10 cellular contexts compared by ENCODE assay signal in genomic region chr11:117875397-117876048, GRCh38. TPM values are rescaled to one million over a fixed set of nuclear protein-coding genes. Genes with fewer than 3 reads are reported as not detected.
A peak's percentile ranks its signal among the peaks of the same experiment; 100 is the strongest.
DNase-seq lines count a peak whose midpoint lies in the region; TF ChIP-seq lines count a peak whose summit lies in the region.
"Had no signal": no experiment of that assay in that cellular context is flagged by ENCODE, and none has a peak within 500 bp of the region (broad histone marks: within the 10 kb centered on the region; RNA-seq: fewer than 3 reads in every experiment).

No MANE protein-coding gene starts in this region.

- no peak for TF ChIP-seq POLR2A in esophagus squamous epithelium (IDR thresholded peaks at IDR 0.05)

- H2AFZ ChIP-seq in OCI-LY7 (ENCODE audit: low read length) = no peak overlapping the region

- H3K79me2 ChIP-seq in OCI-LY7 (ENCODE audit: insufficient read depth, low read depth, low read length) = no peaks in the 10 kb centered on the region

- DNase-seq in DMS153 (lab: John Stamatoyannopoulos, UW) (peak; percentile 9), DMS153 treated with DMSO at 0.1 percent for 48 hours (lab: John Stamatoyannopoulos, UW; ENCODE audit: unreplicated experiment) (no peak), esophagus squamous epithelium (lab: John Stamatoyannopoulos, UW) (no peak), OCI-LY7 (ENCODE audit: low spot score) (no peak), kidney glomerular epithelial cell (lab: John Stamatoyannopoulos, UW) (no peak), NCI-H187 (lab: John Stamatoyannopoulos, UW) (no peak)
- peak; percentile 74 for DNase-seq in activated CD4-positive, alpha-beta T cell treated with anti-CD3 and anti-CD28 coated beads, Interleukin-2, amount 10 ng/mL, durations not matched to agents 24 days and 14 days

- WGBS in esophagus squamous epithelium, 2 donors = 5 to 9% methylated on average over 14 to 15 of the region's 19 CpGs

- intact Hi-C loops in activated CD4-positive, alpha-beta T cell treated with anti-CD3 and anti-CD28 coated beads, Interleukin-2, amount 10 ng/mL, durations not matched to agents 24 days and 14 days (cut with micrococcal nuclease) = no loop called here
- intact Hi-C loops in esophagus squamous epithelium (cut with DNase I) (no loop called here), OCI-LY7 (cut with micrococcal nuclease; ENCODE audit: unreplicated experiment) (no loop called here)

- peaks cover 64% of the 10 kb centered on the region for H3K27me3 Mint-ChIP-seq in activated CD4-positive, alpha-beta T cell treated with anti-CD3 and anti-CD28 coated beads, Interleukin-2, amount 10 ng/mL, durations not matched to agents 24 days and 14 days

- no peak overlapping the region for H3K27ac Mint-ChIP-seq in activated CD4-positive, alpha-beta T cell treated with anti-CD3 and anti-CD28 coated beads, Interleukin-2, amount 10 ng/mL, durations not matched to agents 24 days and 14 days

- H3K4me1 ChIP-seq in esophagus squamous epithelium = peaks cover 16 to 62% (median 26%) of the 10 kb centered on the region in 3 donors
- peaks cover 43% of the 10 kb centered on the region for H3K4me1 ChIP-seq in rectal smooth muscle tissue (ENCODE audit: control insufficient read depth, insufficient read depth, low read length)
- no peaks in the 10 kb centered on the region for H3K4me1 ChIP-seq in OCI-LY7 (ENCODE audit: insufficient read depth, low read length, poor library complexity, severe bottlenecking)

- no TSS peak for BruUV-seq in OCI-LY7 (replicated peaks; lab: Mats Ljungman, UMichigan)

- CTCF ChIA-PET in OCI-LY7 (lab: Charles Lee; ENCODE audit: unreplicated experiment) = no interaction called here

- H3K4me2 ChIP-seq in OCI-LY7 (ENCODE audit: low read length) = no peak overlapping the region

- H3K27me3 ChIP-seq in esophagus squamous epithelium (peaks cover 5 to 96% (median 11%) of the 10 kb centered on the region in 4 donors), rectal smooth muscle tissue (ENCODE audit: control insufficient read depth, insufficient read depth, low read length) (peaks cover 7% of the 10 kb centered on the region)

- H3K9me3 ChIP-seq in esophagus squamous epithelium = no peaks in the 10 kb centered on the region
- H3K9me3 ChIP-seq in OCI-LY7 (ENCODE audit: low read length) = no peaks in the 10 kb centered on the region

- H3K4me3 ChIP-seq in esophagus squamous epithelium = peak overlapping the region in 3 of 4 donors; percentile 49 to 75 (median 51)
- H3K4me3 ChIP-seq in rectal smooth muscle tissue (ENCODE audit: low read length) = peak overlapping the region; percentile 80
- H3K4me3 ChIP-seq in OCI-LY7 (ENCODE audit: low read depth, low read length, poor library complexity, severe bottlenecking) = no peak overlapping the region

- no peaks in the 10 kb centered on the region for H3K9me3 Mint-ChIP-seq in activated CD4-positive, alpha-beta T cell treated with anti-CD3 and anti-CD28 coated beads, Interleukin-2, amount 10 ng/mL, durations not matched to agents 24 days and 14 days

- H3K27ac ChIP-seq in esophagus squamous epithelium = peak overlapping the region in 3 of 4 donors; percentile 8 to 64 (median 59)
- peak overlapping the region; percentile 91 for H3K27ac ChIP-seq in rectal smooth muscle tissue (ENCODE audit: low read depth, low read length)
- H3K27ac ChIP-seq in OCI-LY7 (ENCODE audit: low read depth, low read length, poor library complexity, severe bottlenecking) = no peak overlapping the region

- peak overlapping the region; percentile 83 for H3K4me3 Mint-ChIP-seq in activated CD4-positive, alpha-beta T cell treated with anti-CD3 and anti-CD28 coated beads, Interleukin-2, amount 10 ng/mL, durations not matched to agents 24 days and 14 days

- H3K9me2 ChIP-seq in OCI-LY7 (ENCODE audit: insufficient read depth, low read length) = no peaks in the 10 kb centered on the region

- H3K36me3 Mint-ChIP-seq in activated CD4-positive, alpha-beta T cell treated with anti-CD3 and anti-CD28 coated beads, Interleukin-2, amount 10 ng/mL, durations not matched to agents 24 days and 14 days (ENCODE audit: low read depth) = no peaks in the 10 kb centered on the region

- H3K9ac ChIP-seq in rectal smooth muscle tissue (ENCODE audit: low read length) = peak overlapping the region; percentile 42

- H4K20me1 ChIP-seq in OCI-LY7 (ENCODE audit: insufficient read depth, low read length) = no peaks in the 10 kb centered on the region

- H3K4me1 Mint-ChIP-seq in activated CD4-positive, alpha-beta T cell treated with anti-CD3 and anti-CD28 coated beads, Interleukin-2, amount 10 ng/mL, durations not matched to agents 24 days and 14 days = peaks cover 20% of the 10 kb centered on the region

- no peak for TF ChIP-seq CTCF in esophagus squamous epithelium (IDR thresholded peaks at IDR 0.05)
- no peak for TF ChIP-seq CTCF in OCI-LY7 (conservative IDR thresholded peaks at IDR 0.05; ENCODE audit: low read length)

- POLR2A ChIA-PET in OCI-LY7 (lab: Charles Lee) = no interaction called here

- H3K36me3 ChIP-seq in esophagus squamous epithelium (no peaks in the 10 kb centered on the region), rectal smooth muscle tissue (ENCODE audit: control insufficient read depth, insufficient read depth, low read length) (no peaks in the 10 kb centered on the region), OCI-LY7 (ENCODE audit: insufficient read depth, low read length) (no peaks in the 10 kb centered on the region)

RNA-seq across cellular contexts. Expression of gene FXYD6, which starts 0.9 kb away (rescaled TPM):
- total RNA-seq in activated CD4-positive, alpha-beta T cell treated with anti-CD3 and anti-CD28 coated beads, Interleukin-2, amount 10 ng/mL, durations not matched to agents 24 days and 14 days = not detected in 2 replicates
- total RNA-seq in esophagus squamous epithelium (10 to 100 TPM in 1 of 4 donors, 1 to 10 TPM in 2, under 1 TPM in 1; 0.61 to 27.7 (median 2.1) TPM), OCI-LY7 (2022) (not detected in 2 replicates)
- not detected in 2 replicates for total RNA-seq in OCI-LY7 (2014; rRNA removed; shearing (Covaris generic))

RNA-seq across cellular contexts. Expression of gene FXYD2, which starts 51.0 kb away (rescaled TPM):
- 1.1 and 1.9 TPM in 2 replicates for total RNA-seq in activated CD4-positive, alpha-beta T cell treated with anti-CD3 and anti-CD28 coated beads, Interleukin-2, amount 10 ng/mL, durations not matched to agents 24 days and 14 days
- total RNA-seq in esophagus squamous epithelium (under 1 TPM in 2 of 4 donors, not detected in 2; 0.19 to 0.95 TPM), OCI-LY7 (2022) (not detected in 2 replicates)
- not detected in 2 replicates for total RNA-seq in OCI-LY7 (2014; rRNA removed; shearing (Covaris generic))
- total RNA-seq: LHCN-M2 had no signal

RNA-seq across cellular contexts. Expression of gene TMPRSS13, which starts 53.7 kb away (rescaled TPM):
- 1.2 and 1.5 TPM in 2 replicates for total RNA-seq in activated CD4-positive, alpha-beta T cell treated with anti-CD3 and anti-CD28 coated beads, Interleukin-2, amount 10 ng/mL, durations not matched to agents 24 days and 14 days
- total RNA-seq in esophagus squamous epithelium = 10 to 100 TPM; 11.1 to 31.7 (median 21.0) TPM
- total RNA-seq in OCI-LY7 (2014; rRNA removed; shearing (Covaris generic)) = 0.33 and 0.79 TPM in 2 replicates
- 0.85 and 1.1 TPM in 2 replicates for total RNA-seq in OCI-LY7 (2022)
- total RNA-seq: fibroblast of lung, LHCN-M2 had no signal

Comparison
In these comparisons a context has a peak if more than half of its experiments do, and no peak if none do; other contexts are left out.
1. DNase-seq: peak in DMS153 (single experiment) and activated CD4-positive, alpha-beta T cell treated with anti-CD3 and anti-CD28 coated beads, Interleukin-2, amount 10 ng/mL, durations not matched to agents 24 days and 14 days (single experiment); none in DMS153 treated with DMSO at 0.1 percent for 48 hours (single experiment), esophagus squamous epithelium (single experiment), OCI-LY7 (single experiment), kidney glomerular epithelial cell (single experiment) and NCI-H187 (0 of 2).